In genomic region chr10:73017955-73018480, GRCh38 we compare ENCODE assay signal across 17 cellular contexts.
DNase-seq lines count a peak whose midpoint lies in the region; ATAC-seq, FAIRE-seq and TF ChIP-seq lines count a peak whose summit lies in the region.
"Had no signal": no experiment of that assay in that cellular context is flagged by ENCODE, and none has a peak within 500 bp of the region (broad histone marks: within the 10 kb centered on the region; RNA-seq: fewer than 3 reads in every experiment).

No MANE protein-coding gene starts in this region.

- peak overlapping the region; percentile 13 for H3K4me2 ChIP-seq in fibroblast of lung (ENCODE audit: extremely low read depth, insufficient read depth, low read length)
- no peak overlapping the region for H3K4me2 ChIP-seq in mesenchymal stem cell (ENCODE audit: low read length, poor library complexity, severe bottlenecking)

- H3K27ac ChIP-seq in breast epithelium = no peak overlapping the region
- no peak overlapping the region for H3K27ac ChIP-seq in fibroblast of lung (ENCODE audit: insufficient read depth, low read length)
- H3K27ac ChIP-seq in mesenchymal stem cell (ENCODE audit: low read length, poor library complexity, severe bottlenecking) = no peak overlapping the region
- H3K27ac ChIP-seq: ovary had no signal

- H2BK5ac ChIP-seq in mesenchymal stem cell (ENCODE audit: low read depth, low read length, poor library complexity, severe bottlenecking) = no peak overlapping the region

- no peak overlapping the region for H4K8ac ChIP-seq in mesenchymal stem cell (ENCODE audit: low read length)

- H3K27me3 ChIP-seq in breast epithelium = no peaks in the 10 kb centered on the region
- H3K27me3 ChIP-seq in fibroblast of lung (ENCODE audit: control insufficient read depth, insufficient read depth, low read length) = no peaks in the 10 kb centered on the region
- H3K27me3 ChIP-seq in mesenchymal stem cell (ENCODE audit: control insufficient read depth in 1 of 2, insufficient read depth in 1 of 2, low read length in 2 of 2) = no peaks in the 10 kb centered on the region
- H3K27me3 ChIP-seq: ovary had no signal

- H3K36me3 ChIP-seq in breast epithelium (no peaks in the 10 kb centered on the region), fibroblast of lung (ENCODE audit: control insufficient read depth, insufficient read depth, low read length) (peaks cover 4% of the 10 kb centered on the region), mesenchymal stem cell (ENCODE audit: control insufficient read depth in 1 of 2, insufficient read depth in 2 of 2, low read depth in 1 of 2, low read length in 2 of 2) (peaks cover 28 to 70% of the 10 kb centered on the region in 2 experiments)
- H3K36me3 ChIP-seq: ovary had no signal

- no peak overlapping the region for H3K14ac ChIP-seq in mesenchymal stem cell (ENCODE audit: low read length in 2 of 2)

- H3K79me2 ChIP-seq in fibroblast of lung (ENCODE audit: control insufficient read depth, insufficient read depth, low read length) = no peaks in the 10 kb centered on the region

- H3K4me3 ChIP-seq in breast epithelium (no peak overlapping the region), fibroblast of lung (replicated peaks in 1 of 4; ENCODE audit: control extremely low read depth in 1 of 4, insufficient read depth in 1 of 4, low read depth in 3 of 4, low read length in 4 of 4) (no peak overlapping the region), mesenchymal stem cell (ENCODE audit: insufficient read depth in 1 of 2, low read depth in 1 of 2, low read length in 2 of 2) (no peak overlapping the region)
- H3K4me3 ChIP-seq: ovary had no signal

- no peak overlapping the region for H3K4ac ChIP-seq in mesenchymal stem cell (ENCODE audit: low read depth in 1 of 2, low read length in 2 of 2)

- peak; percentile 50 for FAIRE-seq in urothelium cell line (lab: Jason Lieb, UNC)
- FAIRE-seq: frontal cortex, G401.6 had no signal

- no peak overlapping the region for H3K18ac ChIP-seq in mesenchymal stem cell (ENCODE audit: low read depth in 1 of 2, low read length in 2 of 2)

- peak overlapping the region in 1 of 2 experiments; percentile 16 for H3K23ac ChIP-seq in mesenchymal stem cell (ENCODE audit: low read length in 2 of 2)

- WGBS in mesenchymal stem cell = 89% methylated on average over 2 of the region's 2 CpGs

- H3K9me3 ChIP-seq in breast epithelium (no peaks in the 10 kb centered on the region), fibroblast of lung (ENCODE audit: control insufficient read depth, insufficient read depth, low read depth, low read length) (no peaks in the 10 kb centered on the region), mesenchymal stem cell (ENCODE audit: control insufficient read depth, low read length) (no peaks in the 10 kb centered on the region)
- H3K9me3 ChIP-seq: ovary had no signal

- peak; percentile 7 to 70 for DNase-seq in T47D (ENCODE audit: low read depth in 1 of 2, low spot score in 1 of 2)
- no peak for DNase-seq in breast epithelium (ENCODE audit: low spot score in 2 of 2)
- DNase-seq in fibroblast of lung (ENCODE audit: low read depth in 2 of 2) = peak; percentile 4 to 30
- peak; percentile 20 for DNase-seq in mesenchymal stem cell
- DNase-seq in urothelium cell line (ENCODE audit: low spot score) = no peak
- no peak for DNase-seq in head of caudate nucleus
- DNase-seq in NCI-H1105 (lab: John Stamatoyannopoulos, UW) = no peak
- DNase-seq: activated effector memory CD4-positive, alpha-beta T cell treated with anti-CD3 and anti-CD28 coated beads, Interleukin-2, amount 50 U/mL, for 16 hours; CD8-positive, alpha-beta memory T cell; effector memory CD4-positive, alpha-beta T cell; Kasumi-1; NCI-H1694; OCI-M1; ovary had no signal

- H2AFZ ChIP-seq in fibroblast of lung (ENCODE audit: low read length) (no peak overlapping the region), mesenchymal stem cell (ENCODE audit: low read depth, low read length) (no peak overlapping the region)

- H3K79me1 ChIP-seq in mesenchymal stem cell (replicated peaks; ENCODE audit: low read length, poor library complexity, severe bottlenecking) = peaks cover 28% of the 10 kb centered on the region

- H3K9ac ChIP-seq in fibroblast of lung (ENCODE audit: insufficient read depth, low read length) = no peak overlapping the region
- no peak overlapping the region for H3K9ac ChIP-seq in mesenchymal stem cell (ENCODE audit: low read length)

- no peak overlapping the region for H2BK12ac ChIP-seq in mesenchymal stem cell (ENCODE audit: low read length in 2 of 2)

- no peaks in the 10 kb centered on the region for H3K4me1 ChIP-seq in breast epithelium
- peaks cover 5% of the 10 kb centered on the region for H3K4me1 ChIP-seq in fibroblast of lung (ENCODE audit: control insufficient read depth, extremely low read depth, insufficient read depth, low read length)
- H3K4me1 ChIP-seq in mesenchymal stem cell (ENCODE audit: control insufficient read depth, insufficient read depth, low read depth, low read length) = peaks cover 6% of the 10 kb centered on the region

- in situ Hi-C loops in T47D (cut with HindIII; ENCODE audit: low pct_unique_long_range_greater_than_20kb, low sequenced_read_pairs) = no loop called here

- TF ChIP-seq POLR2A in breast epithelium (IDR thresholded peaks at IDR 0.05) = no peak

- H2AK5ac ChIP-seq in mesenchymal stem cell (ENCODE audit: low read length, severe bottlenecking) = no peak overlapping the region

- no peak for ATAC-seq in SK-N-SH treated with all-trans-retinoic acid at 6 μM for 48 hours

- H4K20me1 ChIP-seq in fibroblast of lung (ENCODE audit: control insufficient read depth, extremely low read depth, insufficient read depth, low read length) = no peaks in the 10 kb centered on the region

- H2BK120ac ChIP-seq in mesenchymal stem cell (ENCODE audit: low read depth, low read length) = no peak overlapping the region

- no peak overlapping the region for H2BK15ac ChIP-seq in mesenchymal stem cell (ENCODE audit: low read depth, poor library complexity, severe bottlenecking)

- H4K91ac ChIP-seq in mesenchymal stem cell (ENCODE audit: low read length) = no peak overlapping the region

- TF ChIP-seq CTCF in breast epithelium (IDR thresholded peaks at IDR 0.05) = no peak
- no peak for TF ChIP-seq CTCF in fibroblast of lung (conservative IDR thresholded peaks at IDR 0.05 in 1 of 2, IDR thresholded peaks at IDR 0.05 in 1 of 2; ENCODE audit: low read depth in 1 of 2, low read length in 2 of 2)

- intact Hi-C loops in breast epithelium (cut with DNase I; ENCODE audit: low total_unique reads) (no loop called here), head of caudate nucleus (cut with DNase I) (no loop called here)

TF ChIP-seq in SK-N-SH treated with all-trans-retinoic acid at 6 μM for 48 hours, 23 proteins besides CTCF, POLR2A, EP300 and RAD21:
- no peak for TF ChIP-seq ZFP30 (CRISPR knock-in tag; IDR thresholded peaks at IDR 0.05)
- TF ChIP-seq TCF4 (CRISPR knock-in tag; IDR thresholded peaks at IDR 0.05; ENCODE audit: borderline replicate concordance) = no peak
- TF ChIP-seq CSRNP3 (CRISPR knock-in tag; IDR thresholded peaks at IDR 0.05) = no peak
- TF ChIP-seq PPARA (CRISPR knock-in tag; IDR thresholded peaks at IDR 0.05; ENCODE audit: borderline replicate concordance) = no peak
- no peak for TF ChIP-seq TSHZ2 (CRISPR knock-in tag; IDR thresholded peaks at IDR 0.05)
TF ChIP-seq in SK-N-SH treated with all-trans-retinoic acid at 6 μM for 48 hours: peak in this region for 0.

Comparison
In these comparisons a context has a peak if more than half of its experiments do, and no peak if none do; other contexts are left out.
1. DNase-seq: peak in T47D (2 of 2), fibroblast of lung (2 of 2) and mesenchymal stem cell (single experiment); none in breast epithelium (0 of 2), urothelium cell line (single experiment), head of caudate nucleus (0 of 42) and NCI-H1105 (single experiment).